Comparison of ENCODE assay signal across 17 cellular contexts in the genomic region with DNA sequence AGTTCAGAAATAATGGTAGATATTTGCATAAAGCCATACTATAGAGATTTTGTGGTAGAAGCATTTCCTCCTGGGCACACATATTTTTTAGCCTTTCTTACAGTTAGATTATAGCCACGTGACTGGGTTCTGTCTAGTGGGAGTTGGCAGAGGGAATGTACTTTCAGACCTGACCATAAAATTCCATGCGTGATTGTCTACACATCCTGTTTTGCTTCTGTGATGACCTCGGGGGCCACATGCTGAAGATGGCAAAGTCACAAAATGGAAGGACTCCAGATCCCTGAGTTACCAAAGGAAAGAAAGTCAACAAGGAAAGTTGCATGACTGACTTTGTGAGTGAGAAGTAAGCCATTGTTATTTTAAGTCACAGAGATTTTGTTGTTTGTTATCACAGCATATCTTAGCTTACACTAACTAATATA. TPM values are rescaled to one million over a fixed set of nuclear protein-coding genes. Genes with fewer than 3 reads are reported as not detected.
A peak's percentile ranks its signal among the peaks of the same experiment; 100 is the strongest.
DNase-seq lines count a peak whose midpoint lies in the region; ATAC-seq, FAIRE-seq and TF ChIP-seq lines count a peak whose summit lies in the region.
"Had no signal": no experiment of that assay in that cellular context is flagged by ENCODE, and none has a peak within 500 bp of the region (broad histone marks: within the 10 kb centered on the region; RNA-seq: fewer than 3 reads in every experiment).

No MANE protein-coding gene starts in this region.

- TF ChIP-seq POLR2A in H54 (IDR thresholded peaks at IDR 0.05; ENCODE audit: low read depth, low read length) = no peak

- no peaks in the 10 kb centered on the region for H3K27me3 ChIP-seq in Panc1 (ENCODE audit: control insufficient read depth, insufficient read depth, low read length)
- no peaks in the 10 kb centered on the region for H3K27me3 ChIP-seq in CD4-positive, alpha-beta memory T cell (ENCODE audit: insufficient read depth, low read length)
- H3K27me3 ChIP-seq: sigmoid colon had no signal

- H3K27ac ChIP-seq in Panc1 (ENCODE audit: low read length) = peak overlapping the region; percentile 44; the same call in 1 of the 2 replicates
- H3K27ac ChIP-seq in CD4-positive, alpha-beta memory T cell (ENCODE audit: low read depth, low read length) = no peak overlapping the region
- H3K27ac ChIP-seq: sigmoid colon had no signal

- H3K9me3 Mint-ChIP-seq in CD4-positive, alpha-beta memory T cell = peaks cover 0 to 3% (median 0%) of the 10 kb centered on the region in 8 donors
- H3K9me3 Mint-ChIP-seq: central memory CD8-positive, alpha-beta T cell; natural killer cell treated with Interleukin-12 subunit alpha and Interleukin-12 subunit beta and Interleukin-15 and Interleukin-18, amount 100 ng/mL, for 72 hours had no signal

- H3K4me1 ChIP-seq in Panc1 (ENCODE audit: control insufficient read depth, insufficient read depth, low read length) = peaks cover 5% of the 10 kb centered on the region; the same call in 1 of the 2 replicates
- H3K4me1 ChIP-seq in CD4-positive, alpha-beta memory T cell (ENCODE audit: insufficient read depth, low read length) = no peaks in the 10 kb centered on the region
- H3K4me1 ChIP-seq: sigmoid colon had no signal

- H3K4me1 Mint-ChIP-seq in CD4-positive, alpha-beta memory T cell = peaks cover 0 to 4% (median 2%) of the 10 kb centered on the region in 4 donors

- no peaks in the 10 kb centered on the region for H3K36me3 ChIP-seq in Panc1 (ENCODE audit: control insufficient read depth, insufficient read depth, low read length)
- no peaks in the 10 kb centered on the region for H3K36me3 ChIP-seq in CD4-positive, alpha-beta memory T cell (ENCODE audit: insufficient read depth, low read length)
- H3K36me3 ChIP-seq: sigmoid colon had no signal

- in situ Hi-C loops in Panc1 (cut with HindIII; ENCODE audit: low pct_unique_long_range_greater_than_20kb, low sequenced_read_pairs) = no loop called here

- H3K27me3 Mint-ChIP-seq in CD4-positive, alpha-beta memory T cell = peaks cover 1 to 3% of the 10 kb centered on the region in 2 donors
- H3K27me3 Mint-ChIP-seq: central memory CD8-positive, alpha-beta T cell; natural killer cell treated with Interleukin-12 subunit alpha and Interleukin-12 subunit beta and Interleukin-15 and Interleukin-18, amount 100 ng/mL, for 72 hours had no signal

- TF ChIP-seq CTCF in Panc1 (IDR thresholded peaks at IDR 0.05) (no peak), fibroblast of mammary gland (conservative IDR thresholded peaks at IDR 0.05; ENCODE audit: control insufficient read depth, insufficient read depth, low read depth, low read length) (no peak)

- CTCF ChIA-PET in Panc1 (lab: Charles Lee) = no interaction called here
- CTCF ChIA-PET in CD4-positive, alpha-beta memory T cell (lab: Charles Lee; ENCODE audit: partially characterized antibody) = interaction anchor here (1.0 kb wide), 1 partner anchor 11 kb away, joined by 3 read pairs; no protein-coding TSS in a partner anchor

- DNase-seq in A172 (ENCODE audit: low spot score) = peak; percentile 46
- DNase-seq in H54 (ENCODE audit: insufficient read length, low spot score) = peak; percentile 24
- no peak for DNase-seq in Panc1 (ENCODE audit: low read depth, low spot score)
- DNase-seq in fibroblast of mammary gland (ENCODE audit: low read depth) = peak; percentile 55
- DNase-seq in CD4-positive, alpha-beta memory T cell = no peak
- DNase-seq in NCI-H2227 treated with DMSO at 0.1 percent for 48 hours (lab: John Stamatoyannopoulos, UW) = no peak
- DNase-seq: 8988T; activated CD4-positive, alpha-beta T cell treated with anti-CD3 and anti-CD28 coated beads, Interleukin-2, amount 50 U/mL, for 1 hour; DMS79 treated with DMSO at 0.1 percent for 48 hours; NCI-H1417 treated with DMSO at 0.1 percent for 48 hours; NCI-H69; sigmoid colon had no signal

- ATAC-seq in Panc1 = peak; percentile 83
- ATAC-seq in esophagus mucosa = no peak
- ATAC-seq in HG02678 (IDR thresholded peaks at IDR 0.05; ENCODE audit: unreplicated experiment) = no peak
- ATAC-seq: natural killer cell treated with Interleukin-12 subunit alpha and Interleukin-12 subunit beta and Interleukin-15 and Interleukin-18, amount 100 ng/mL, for 72 hours had no signal

- intact Hi-C loops in Panc1 (cut with micrococcal nuclease; ENCODE audit: unreplicated experiment) = no loop called here
- intact Hi-C loops in CD4-positive, alpha-beta memory T cell (cut with micrococcal nuclease) = no loop called here

- no peak overlapping the region for H3K27ac Mint-ChIP-seq in CD4-positive, alpha-beta memory T cell
- H3K27ac Mint-ChIP-seq: natural killer cell treated with Interleukin-12 subunit alpha and Interleukin-12 subunit beta and Interleukin-15 and Interleukin-18, amount 100 ng/mL, for 72 hours had no signal

- no peaks in the 10 kb centered on the region for H3K36me3 Mint-ChIP-seq in CD4-positive, alpha-beta memory T cell
- H3K36me3 Mint-ChIP-seq: natural killer cell treated with Interleukin-12 subunit alpha and Interleukin-12 subunit beta and Interleukin-15 and Interleukin-18, amount 100 ng/mL, for 72 hours had no signal

- no peak overlapping the region for H3K4me3 Mint-ChIP-seq in CD4-positive, alpha-beta memory T cell
- H3K4me3 Mint-ChIP-seq: central memory CD8-positive, alpha-beta T cell; natural killer cell treated with Interleukin-12 subunit alpha and Interleukin-12 subunit beta and Interleukin-15 and Interleukin-18, amount 100 ng/mL, for 72 hours had no signal

- no peak overlapping the region for H3K4me3 ChIP-seq in Panc1 (ENCODE audit: low read depth in 2 of 2, low read length in 2 of 2)
- H3K4me3 ChIP-seq in fibroblast of mammary gland (ENCODE audit: control insufficient read depth, low read depth, low read length) = no peak overlapping the region
- H3K4me3 ChIP-seq in CD4-positive, alpha-beta memory T cell (ENCODE audit: low read length in 2 of 2) = no peak overlapping the region
- H3K4me3 ChIP-seq: sigmoid colon had no signal

- no TSS peak for BruUV-seq in Panc1 (replicated peaks; lab: Mats Ljungman, UMichigan)

- POLR2A ChIA-PET in Panc1 (lab: Charles Lee) = no interaction called here
- POLR2A ChIA-PET in CD4-positive, alpha-beta memory T cell (lab: Charles Lee; ENCODE audit: partially characterized antibody) = no interaction called here

- FAIRE-seq in H54 (lab: Jason Lieb, UNC) = peak; percentile 65
- FAIRE-seq: GM18507 had no signal

- H3K9me3 ChIP-seq in Panc1 (ENCODE audit: control insufficient read depth, insufficient read depth, low read depth, low read length) = no peaks in the 10 kb centered on the region
- no peaks in the 10 kb centered on the region for H3K9me3 ChIP-seq in CD4-positive, alpha-beta memory T cell (ENCODE audit: control insufficient read depth in 1 of 2, low read length in 2 of 2)
- H3K9me3 ChIP-seq: sigmoid colon had no signal

RNA-seq across cellular contexts. Expression of gene MIA2, which starts 14.6 kb away (rescaled TPM):
- total RNA-seq in A172 (2014; rRNA removed; shearing (Covaris generic)) = 6.8 and 10.9 TPM in 2 replicates
- total RNA-seq in Panc1 (2021; ENCODE audit: unreplicated experiment) (19.2 TPM), esophagus mucosa (45.1 TPM)
- polyA plus RNA-seq in Panc1 (2012; ENCODE audit: insufficient read length) = 7.4 TPM
- 10 to 100 TPM; 25.8 to 26.6 TPM for total RNA-seq in CD4-positive, alpha-beta memory T cell
- 10 to 100 TPM; 19.0 to 26.7 TPM for polyA plus RNA-seq in CD4-positive, alpha-beta memory T cell

RNA-seq across cellular contexts. Expression of gene PNN, which starts 44.0 kb away (rescaled TPM):
- total RNA-seq in A172 (2014; rRNA removed; shearing (Covaris generic)) = 17.8 and 26.2 TPM in 2 replicates
- total RNA-seq in Panc1 (2021; ENCODE audit: unreplicated experiment) = 55.4 TPM
- polyA plus RNA-seq in Panc1 (2012; ENCODE audit: insufficient read length) = 39.3 TPM
- total RNA-seq in CD4-positive, alpha-beta memory T cell = 10 to 100 TPM; 86.0 to 93.8 TPM
- 10 to 100 TPM; 10.3 to 35.8 TPM for polyA plus RNA-seq in CD4-positive, alpha-beta memory T cell
- total RNA-seq in esophagus mucosa = 24.3 TPM

RNA-seq across cellular contexts. Expression of gene TRAPPC6B, which starts 49.0 kb away (rescaled TPM):
- total RNA-seq in A172 (2014; rRNA removed; shearing (Covaris generic)) = 14.6 and 20.8 TPM in 2 replicates
- 15.1 TPM for total RNA-seq in Panc1 (2021; ENCODE audit: unreplicated experiment)
- 6.6 TPM for polyA plus RNA-seq in Panc1 (2012; ENCODE audit: insufficient read length)
- total RNA-seq in CD4-positive, alpha-beta memory T cell = 10 to 100 TPM; 33.4 to 35.5 TPM
- 10 to 100 TPM in 1 of 2 donors, 1 to 10 TPM in 1; 9.5 to 15.3 TPM for polyA plus RNA-seq in CD4-positive, alpha-beta memory T cell
- 24.3 TPM for total RNA-seq in esophagus mucosa

Comparison
In these comparisons a context has a peak if more than half of its experiments do, and no peak if none do; other contexts are left out.
1. DNase-seq: peak in A172 (single experiment), H54 (single experiment) and fibroblast of mammary gland (single experiment); none in Panc1 (single experiment), CD4-positive, alpha-beta memory T cell (0 of 5) and NCI-H2227 treated with DMSO at 0.1 percent for 48 hours (single experiment).